Comparison of ENCODE assay signal across 8 cellular contexts in genomic region chr13:53151692-53152421, GRCh38.
DNase-seq lines count a peak whose midpoint lies in the region; ATAC-seq and TF ChIP-seq lines count a peak whose summit lies in the region.

No MANE protein-coding gene starts in this region.

- H3K4me2 ChIP-seq in MM.1S (ENCODE audit: low read depth, low read length): 0 out of 2 replicates have a peak overlapping the region, but pooled peaks have one; percentile 18

- peaks cover 14% of the 10 kb centered on the region for H3K4me1 ChIP-seq in MM.1S (ENCODE audit: low read length)
- no peaks in the 10 kb centered on the region for H3K4me1 ChIP-seq in mucosa of descending colon (ENCODE audit: low read depth)

- ATAC-seq in mucosa of descending colon: peak; percentile 80

- H3K79me2 ChIP-seq in MM.1S (ENCODE audit: low read length): no peaks in the 10 kb centered on the region

- peak overlapping the region; percentile 87 for H3K27ac ChIP-seq in MM.1S (ENCODE audit: low read length)

- intact Hi-C loops in mucosa of descending colon (cut with DNase I, micrococcal nuclease): no loop called here

- H3K36me3 ChIP-seq in MM.1S (replicated peaks; ENCODE audit: insufficient read depth, low read length) (no peaks in the 10 kb centered on the region), mucosa of descending colon (ENCODE audit: low read depth) (no peaks in the 10 kb centered on the region)

- POLR2A ChIA-PET in HEK293T (lab: Yijun Ruan, JAX): no interaction called here

- CTCF ChIA-PET in HEK293T (lab: Yijun Ruan, JAX): interaction anchor here (0.5 to 2.2 kb wide), 15 partner anchors 9 to 1252 kb away, joined by 3 to 11 read pairs (median 5); no protein-coding TSS in a partner anchor

- H3F3A ChIP-seq in MM.1S (ENCODE audit: insufficient read depth, low read length): peaks cover 5% of the 10 kb centered on the region; the same call in 1 of the 2 replicates

- H3K4me3 ChIP-seq in MM.1S (ENCODE audit: low read length) (no peak overlapping the region), mucosa of descending colon (no peak overlapping the region)

- H3K9me2 ChIP-seq in MM.1S (replicated peaks; ENCODE audit: insufficient read depth, low read length): no peaks in the 10 kb centered on the region

- no peak overlapping the region for H3K9ac ChIP-seq in MM.1S (ENCODE audit: low read length)

- H3K9me3 ChIP-seq in MM.1S (replicated peaks; ENCODE audit: insufficient read depth, low read length) (no peaks in the 10 kb centered on the region), mucosa of descending colon (no peaks in the 10 kb centered on the region)

- TF ChIP-seq CTCF in GM12872 (IDR thresholded peaks at IDR 0.05; ENCODE audit: insufficient read depth, low read depth, low read length) (peak; percentile 93), MM.1S (IDR thresholded peaks at IDR 0.05; ENCODE audit: low read length) (peak; percentile 70), mucosa of descending colon (IDR thresholded peaks at IDR 0.05) (peak; percentile 45)

- H3K27me3 ChIP-seq in MM.1S (replicated peaks; ENCODE audit: insufficient read depth, low read length): no peaks in the 10 kb centered on the region

- H4K20me1 ChIP-seq in MM.1S (ENCODE audit: insufficient read depth, low read length): no peaks in the 10 kb centered on the region

- DNase-seq in AG08396 (ENCODE audit: low spot score) (peak; percentile 4), HEK293T (ENCODE audit: extremely low spot score) (peak; percentile 69), MM.1S (peak; percentile 92), SHP77 (lab: John Stamatoyannopoulos, UW) (peak; percentile 52 to 74), dermis microvascular lymphatic vessel endothelial cell (ENCODE audit: low read depth in 2 of 2) (peak; percentile 22 to 26), mucosa of descending colon (peak in 1 of 3 donors; percentile 72), HCEC 1CT (no peak)

- H2AFZ ChIP-seq in MM.1S (ENCODE audit: low read length): no peak overlapping the region

TF ChIP-seq in HEK293T, 16 proteins besides CTCF, POLR2A, EP300 and RAD21:
- TF ChIP-seq, protein P1, sequence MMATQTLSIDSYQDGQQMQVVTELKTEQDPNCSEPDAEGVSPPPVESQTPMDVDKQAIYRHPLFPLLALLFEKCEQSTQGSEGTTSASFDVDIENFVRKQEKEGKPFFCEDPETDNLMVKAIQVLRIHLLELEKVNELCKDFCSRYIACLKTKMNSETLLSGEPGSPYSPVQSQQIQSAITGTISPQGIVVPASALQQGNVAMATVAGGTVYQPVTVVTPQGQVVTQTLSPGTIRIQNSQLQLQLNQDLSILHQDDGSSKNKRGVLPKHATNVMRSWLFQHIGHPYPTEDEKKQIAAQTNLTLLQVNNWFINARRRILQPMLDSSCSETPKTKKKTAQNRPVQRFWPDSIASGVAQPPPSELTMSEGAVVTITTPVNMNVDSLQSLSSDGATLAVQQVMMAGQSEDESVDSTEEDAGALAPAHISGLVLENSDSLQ (IDR thresholded peaks at IDR 0.05): no peak
- TF ChIP-seq SP1 (IDR thresholded peaks at IDR 0.05): no peak
- TF ChIP-seq ZNF384 (IDR thresholded peaks at IDR 0.05): no peak
- TF ChIP-seq L3MBTL2 (conservative IDR thresholded peaks at IDR 0.05): no peak
- no peak for TF ChIP-seq SUZ12 (IDR thresholded peaks at IDR 0.05)
- TF ChIP-seq ELF4 (IDR thresholded peaks at IDR 0.05): no peak
- TF ChIP-seq LEF1 (IDR thresholded peaks at IDR 0.05; ENCODE audit: borderline replicate concordance): no peak
- TF ChIP-seq HDGF (IDR thresholded peaks at IDR 0.05; ENCODE audit: borderline replicate concordance): no peak
- no peak for TF ChIP-seq FOXM1 (IDR thresholded peaks at IDR 0.05; ENCODE audit: borderline replicate concordance)
- TF ChIP-seq FOXK2 (IDR thresholded peaks at IDR 0.05): no peak
- TF ChIP-seq BHLHE40 (IDR thresholded peaks at IDR 0.05; ENCODE audit: borderline replicate concordance): no peak
- TF ChIP-seq CTBP1 (IDR thresholded peaks at IDR 0.05; ENCODE audit: borderline replicate concordance): no peak
- TF ChIP-seq ARNT (IDR thresholded peaks at IDR 0.05): no peak
- no peak for TF ChIP-seq NFRKB (IDR thresholded peaks at IDR 0.05)
- TF ChIP-seq TARDBP (IDR thresholded peaks at IDR 0.05): no peak
- TF ChIP-seq FOXA1 (IDR thresholded peaks at IDR 0.05): no peak
